ENCODE assay signal across 17 cellular contexts in the genomic region with DNA sequence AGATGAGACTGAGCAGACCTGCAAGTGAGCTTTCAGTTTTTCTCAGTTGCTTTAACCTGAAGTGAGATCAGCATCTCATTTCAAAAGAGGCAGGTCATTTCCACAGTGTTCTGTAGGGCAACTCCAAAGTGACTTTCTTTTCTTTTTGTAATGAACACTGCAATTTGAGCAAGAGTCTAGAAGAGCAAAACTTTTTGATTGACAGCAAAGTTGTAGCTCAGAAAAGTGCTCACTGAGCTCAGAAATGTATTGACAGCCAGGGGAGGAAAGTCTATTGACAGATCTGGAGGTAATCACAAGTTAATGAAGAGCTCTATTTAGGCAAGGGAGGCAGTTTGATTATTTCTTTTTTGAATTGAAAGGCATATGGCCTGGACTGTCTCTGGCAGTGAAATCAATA. TPM values are rescaled to one million over a fixed set of nuclear protein-coding genes. Genes with fewer than 3 reads are reported as not detected.
DNase-seq lines count a peak whose midpoint lies in the region; ATAC-seq and TF ChIP-seq lines count a peak whose summit lies in the region.
"Had no signal": no experiment of that assay in that cellular context is flagged by ENCODE, and none has a peak within 500 bp of the region (broad histone marks: within the 10 kb centered on the region; RNA-seq: fewer than 3 reads in every experiment).

No MANE protein-coding gene starts in this region.

- CTCF ChIA-PET in HEK293T (lab: Yijun Ruan, JAX) (no interaction called here), WTC11 (lab: Charles Lee) (no interaction called here)

- POLR2A ChIA-PET in HEK293T (lab: Yijun Ruan, JAX): no interaction called here
- POLR2A ChIA-PET in WTC11 (lab: Charles Lee): interaction anchor here (0.6 kb wide), 1 partner anchor 12 kb away, joined by 3 read pairs; no protein-coding TSS in a partner anchor

- TF ChIP-seq CTCF in WTC11 (IDR thresholded peaks at IDR 0.05) (no peak), nephron progenitor cell (IDR thresholded peaks at IDR 0.05) (no peak)

- H3K27me3 Mint-ChIP-seq in WTC11 (ENCODE audit: low read depth) (no peaks in the 10 kb centered on the region), nephron progenitor cell (ENCODE audit: low read depth, poor library complexity) (no peaks in the 10 kb centered on the region)

- no peaks in the 10 kb centered on the region for H3K9me3 Mint-ChIP-seq in WTC11
- no peaks in the 10 kb centered on the region for H3K9me3 Mint-ChIP-seq in nephron progenitor cell
- H3K9me3 Mint-ChIP-seq: CD8-positive, alpha-beta T cell; GM23338; H9; HFFc6 had no signal

- no peak for DNase-seq in HEK293T (ENCODE audit: extremely low spot score)
- DNase-seq in WTC11 (ENCODE audit: low spot score): no peak
- DNase-seq in nephron progenitor cell: no peak
- DNase-seq in DMS 273 treated with DMSO at 0.1 percent for 48 hours (lab: John Stamatoyannopoulos, UW): no peak
- DNase-seq in RKO (ENCODE audit: low spot score): no peak
- DNase-seq: C1 segment of cervical spinal cord; Caco-2; CD8-positive, alpha-beta T cell; DMS79; EL; GDM1; H9; HFFc6 had no signal

- peaks cover 14% of the 10 kb centered on the region; the same call in 1 of the 2 replicates for H3K36me3 Mint-ChIP-seq in WTC11
- peaks cover 27% of the 10 kb centered on the region for H3K36me3 Mint-ChIP-seq in nephron progenitor cell (ENCODE audit: low read depth)

- ATAC-seq in WTC11 (no peak), HG03025 (IDR thresholded peaks at IDR 0.05; ENCODE audit: low FRiP score, unreplicated experiment) (no peak)
- ATAC-seq: CD8-positive, alpha-beta T cell; GM12878; GM23338; HCT116 had no signal

- H3K4me1 Mint-ChIP-seq in WTC11: peaks cover 11% of the 10 kb centered on the region
- H3K4me1 Mint-ChIP-seq in nephron progenitor cell: peaks cover 4% of the 10 kb centered on the region

- H3K27ac Mint-ChIP-seq in WTC11 (0 out of 2 replicates have a peak overlapping the region, but pooled peaks have one; percentile 53), nephron progenitor cell (peak overlapping the region; percentile 76)
- H3K27ac Mint-ChIP-seq: CD8-positive, alpha-beta T cell; GM23338; HFFc6 had no signal

- H3K4me3 Mint-ChIP-seq in WTC11: no peak overlapping the region
- no peak overlapping the region for H3K4me3 Mint-ChIP-seq in nephron progenitor cell
- H3K4me3 Mint-ChIP-seq: CD8-positive, alpha-beta T cell; GM23338; H9; HFFc6 had no signal

TF ChIP-seq in HEK293T, 16 proteins besides CTCF, POLR2A, EP300 and RAD21:
- TF ChIP-seq PKNOX1 (IDR thresholded peaks at IDR 0.05): peak; percentile 55
- no peak for TF ChIP-seq L3MBTL2 (conservative IDR thresholded peaks at IDR 0.05)
TF ChIP-seq in HEK293T: peak in this region for 1.

TF ChIP-seq in WTC11, 78 proteins besides CTCF, POLR2A, EP300 and RAD21:
- no peak for TF ChIP-seq TEAD1 (CRISPR knock-in tag; IDR thresholded peaks at IDR 0.05)
- TF ChIP-seq ZNF317 (CRISPR knock-in tag; IDR thresholded peaks at IDR 0.05; ENCODE audit: borderline replicate concordance, low read depth): no peak
- TF ChIP-seq, protein P1, sequence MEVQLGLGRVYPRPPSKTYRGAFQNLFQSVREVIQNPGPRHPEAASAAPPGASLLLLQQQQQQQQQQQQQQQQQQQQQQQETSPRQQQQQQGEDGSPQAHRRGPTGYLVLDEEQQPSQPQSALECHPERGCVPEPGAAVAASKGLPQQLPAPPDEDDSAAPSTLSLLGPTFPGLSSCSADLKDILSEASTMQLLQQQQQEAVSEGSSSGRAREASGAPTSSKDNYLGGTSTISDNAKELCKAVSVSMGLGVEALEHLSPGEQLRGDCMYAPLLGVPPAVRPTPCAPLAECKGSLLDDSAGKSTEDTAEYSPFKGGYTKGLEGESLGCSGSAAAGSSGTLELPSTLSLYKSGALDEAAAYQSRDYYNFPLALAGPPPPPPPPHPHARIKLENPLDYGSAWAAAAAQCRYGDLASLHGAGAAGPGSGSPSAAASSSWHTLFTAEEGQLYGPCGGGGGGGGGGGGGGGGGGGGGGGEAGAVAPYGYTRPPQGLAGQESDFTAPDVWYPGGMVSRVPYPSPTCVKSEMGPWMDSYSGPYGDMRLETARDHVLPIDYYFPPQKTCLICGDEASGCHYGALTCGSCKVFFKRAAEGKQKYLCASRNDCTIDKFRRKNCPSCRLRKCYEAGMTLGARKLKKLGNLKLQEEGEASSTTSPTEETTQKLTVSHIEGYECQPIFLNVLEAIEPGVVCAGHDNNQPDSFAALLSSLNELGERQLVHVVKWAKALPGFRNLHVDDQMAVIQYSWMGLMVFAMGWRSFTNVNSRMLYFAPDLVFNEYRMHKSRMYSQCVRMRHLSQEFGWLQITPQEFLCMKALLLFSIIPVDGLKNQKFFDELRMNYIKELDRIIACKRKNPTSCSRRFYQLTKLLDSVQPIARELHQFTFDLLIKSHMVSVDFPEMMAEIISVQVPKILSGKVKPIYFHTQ (CRISPR knock-in tag; IDR thresholded peaks at IDR 0.05): no peak
- TF ChIP-seq, protein P2, sequence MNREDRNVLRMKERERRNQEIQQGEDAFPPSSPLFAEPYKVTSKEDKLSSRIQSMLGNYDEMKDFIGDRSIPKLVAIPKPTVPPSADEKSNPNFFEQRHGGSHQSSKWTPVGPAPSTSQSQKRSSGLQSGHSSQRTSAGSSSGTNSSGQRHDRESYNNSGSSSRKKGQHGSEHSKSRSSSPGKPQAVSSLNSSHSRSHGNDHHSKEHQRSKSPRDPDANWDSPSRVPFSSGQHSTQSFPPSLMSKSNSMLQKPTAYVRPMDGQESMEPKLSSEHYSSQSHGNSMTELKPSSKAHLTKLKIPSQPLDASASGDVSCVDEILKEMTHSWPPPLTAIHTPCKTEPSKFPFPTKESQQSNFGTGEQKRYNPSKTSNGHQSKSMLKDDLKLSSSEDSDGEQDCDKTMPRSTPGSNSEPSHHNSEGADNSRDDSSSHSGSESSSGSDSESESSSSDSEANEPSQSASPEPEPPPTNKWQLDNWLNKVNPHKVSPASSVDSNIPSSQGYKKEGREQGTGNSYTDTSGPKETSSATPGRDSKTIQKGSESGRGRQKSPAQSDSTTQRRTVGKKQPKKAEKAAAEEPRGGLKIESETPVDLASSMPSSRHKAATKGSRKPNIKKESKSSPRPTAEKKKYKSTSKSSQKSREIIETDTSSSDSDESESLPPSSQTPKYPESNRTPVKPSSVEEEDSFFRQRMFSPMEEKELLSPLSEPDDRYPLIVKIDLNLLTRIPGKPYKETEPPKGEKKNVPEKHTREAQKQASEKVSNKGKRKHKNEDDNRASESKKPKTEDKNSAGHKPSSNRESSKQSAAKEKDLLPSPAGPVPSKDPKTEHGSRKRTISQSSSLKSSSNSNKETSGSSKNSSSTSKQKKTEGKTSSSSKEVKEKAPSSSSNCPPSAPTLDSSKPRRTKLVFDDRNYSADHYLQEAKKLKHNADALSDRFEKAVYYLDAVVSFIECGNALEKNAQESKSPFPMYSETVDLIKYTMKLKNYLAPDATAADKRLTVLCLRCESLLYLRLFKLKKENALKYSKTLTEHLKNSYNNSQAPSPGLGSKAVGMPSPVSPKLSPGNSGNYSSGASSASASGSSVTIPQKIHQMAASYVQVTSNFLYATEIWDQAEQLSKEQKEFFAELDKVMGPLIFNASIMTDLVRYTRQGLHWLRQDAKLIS (CRISPR knock-in tag; IDR thresholded peaks at IDR 0.05; ENCODE audit: borderline replicate concordance): no peak
- TF ChIP-seq, protein P3, sequence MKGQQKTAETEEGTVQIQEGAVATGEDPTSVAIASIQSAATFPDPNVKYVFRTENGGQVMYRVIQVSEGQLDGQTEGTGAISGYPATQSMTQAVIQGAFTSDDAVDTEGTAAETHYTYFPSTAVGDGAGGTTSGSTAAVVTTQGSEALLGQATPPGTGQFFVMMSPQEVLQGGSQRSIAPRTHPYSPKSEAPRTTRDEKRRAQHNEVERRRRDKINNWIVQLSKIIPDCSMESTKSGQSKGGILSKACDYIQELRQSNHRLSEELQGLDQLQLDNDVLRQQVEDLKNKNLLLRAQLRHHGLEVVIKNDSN (CRISPR knock-in tag; IDR thresholded peaks at IDR 0.05): no peak
- TF ChIP-seq JAZF1 (CRISPR knock-in tag; IDR thresholded peaks at IDR 0.05): no peak
- no peak for TF ChIP-seq RELA (CRISPR knock-in tag; IDR thresholded peaks at IDR 0.05; ENCODE audit: borderline replicate concordance)
- TF ChIP-seq FOXK1 (CRISPR knock-in tag; IDR thresholded peaks at IDR 0.05): no peak
- no peak for TF ChIP-seq GTF2I (CRISPR knock-in tag; conservative IDR thresholded peaks at IDR 0.05)
- no peak for TF ChIP-seq ZNF121 (CRISPR knock-in tag; IDR thresholded peaks at IDR 0.05)
- no peak for TF ChIP-seq TEAD4 (CRISPR knock-in tag; IDR thresholded peaks at IDR 0.05)
- TF ChIP-seq ESRRA (CRISPR knock-in tag; IDR thresholded peaks at IDR 0.05; ENCODE audit: borderline replicate concordance): no peak
- no peak for TF ChIP-seq NR1H2 (CRISPR knock-in tag; IDR thresholded peaks at IDR 0.05)

RNA-seq across cellular contexts. Expression of gene LRRC70, which starts 54.6 kb away (rescaled TPM):
- 0.37 to 0.44 TPM (median 0.44 TPM) in 3 replicates for total RNA-seq in WTC11 (2021)
